10 cellular contexts compared by ENCODE assay signal in genomic region chr12:132441871-132442863, GRCh38.
"Had no signal": no experiment of that assay in that cellular context is flagged by ENCODE, and none has a peak within 500 bp of the region (broad histone marks: within the 10 kb centered on the region; RNA-seq: fewer than 3 reads in every experiment).

No MANE protein-coding gene starts in this region.

- H3K36me3 Mint-ChIP-seq: WTC11 had no signal

- DNase-seq: activated naive CD4-positive, alpha-beta T cell treated with Interleukin-2 at 50 U/mL for 16 hours; adrenal gland; left ventricle myocardium superior; mesenchymal stem cell; psoas muscle; right lobe of liver had no signal

- ATAC-seq: activated T-helper 17 cell treated with anti-CD3 and anti-CD28 coated beads, Interleukin-2, amount 50 U/mL, for 72 hours; left ventricle myocardium superior; WTC11 had no signal

- H3K27me3 Mint-ChIP-seq: activated T-helper 17 cell treated with anti-CD3 and anti-CD28 coated beads, Interleukin-2, amount 50 U/mL, for 72 hours had no signal

- H3K4me3 Mint-ChIP-seq: activated T-helper 17 cell treated with anti-CD3 and anti-CD28 coated beads, Interleukin-2, amount 50 U/mL, for 72 hours; nephron; T-helper 1 cell treated with Interleukin-12 subunit alpha and Interleukin-12 subunit beta and Interleukin-4 antibody, amounts not matched to agents 30 μg/mL and 1 μg/mL, for 36 hours; WTC11 had no signal

- H3K27ac Mint-ChIP-seq: T-helper 1 cell treated with Interleukin-12 subunit alpha and Interleukin-12 subunit beta and Interleukin-4 antibody, amounts not matched to agents 30 μg/mL and 1 μg/mL, for 36 hours; WTC11 had no signal

- H3K9me3 Mint-ChIP-seq: activated T-helper 17 cell treated with anti-CD3 and anti-CD28 coated beads, Interleukin-2, amount 50 U/mL, for 72 hours; T-helper 1 cell treated with Interleukin-12 subunit alpha and Interleukin-12 subunit beta and Interleukin-4 antibody, amounts not matched to agents 30 μg/mL and 1 μg/mL, for 36 hours; WTC11 had no signal
